21 cellular contexts compared by ENCODE assay signal in genomic region chr1:23878668-23879067, GRCh38. TPM values are rescaled to one million over a fixed set of nuclear protein-coding genes. Genes with fewer than 3 reads are reported as not detected.
DNase-seq lines count a peak whose midpoint lies in the region; ATAC-seq and TF ChIP-seq lines count a peak whose summit lies in the region.
"Had no signal": no experiment of that assay in that cellular context is flagged by ENCODE, and none has a peak within 500 bp of the region (broad histone marks: within the 10 kb centered on the region; RNA-seq: fewer than 3 reads in every experiment).

No MANE protein-coding gene starts in this region.

- H3K36me3 ChIP-seq in BLaER1 (no peaks in the 10 kb centered on the region), HEK293 (ENCODE audit: control insufficient read depth in 2 of 2, insufficient read depth in 1 of 2, low read length in 2 of 2) (no peaks in the 10 kb centered on the region), adipocyte (ENCODE audit: control insufficient read depth, insufficient read depth, low read length, severe bottlenecking) (no peaks in the 10 kb centered on the region)

- H3K9ac ChIP-seq in BLaER1: no peak overlapping the region
- no peak overlapping the region for H3K9ac ChIP-seq in adipocyte (ENCODE audit: low read length)
- H3K9ac ChIP-seq: BLaER1 treated with 17β-estradiol and CSF1 and Interleukin-3, amounts not matched to agents 10 nM and 100 nM; GM23248 had no signal

- peak overlapping the region; percentile 10; the same call in 1 of the 2 replicates for H3K4me3 ChIP-seq in BLaER1
- no peak overlapping the region for H3K4me3 ChIP-seq in HEK293 (ENCODE audit: low read depth, low read length)
- H3K4me3 ChIP-seq in adipocyte (ENCODE audit: low read length): peak overlapping the region; percentile 47
- H3K4me3 ChIP-seq: GM23248 had no signal

- POLR2A ChIA-PET in HEK293 (lab: Yijun Ruan, JAX): no interaction called here

- TF ChIP-seq CTCF in HEK293 (tag by site-specific recombination; IDR thresholded peaks at IDR 0.05) (no peak), type B pancreatic cell (conservative IDR thresholded peaks at IDR 0.05) (no peak)

- peaks cover 23 to 29% of the 10 kb centered on the region in 2 donors for H3K4me1 Mint-ChIP-seq in stimulated activated naive B cell treated with anti-CD40 and anti-IgM and Interleukin-4, amounts not matched to agents 10 μg/mL and 1 μg/mL and 100 μg/mL, for 72 hours
- H3K4me1 Mint-ChIP-seq in type B pancreatic cell (ENCODE audit: unreplicated experiment): no peaks in the 10 kb centered on the region
- H3K4me1 Mint-ChIP-seq: CD14-positive monocyte; CD8-positive, alpha-beta memory T cell had no signal

- CTCF ChIA-PET in HEK293 (lab: Yijun Ruan, JAX): interaction anchor here (1.2 kb wide), 1 partner anchor 339 kb away, joined by 3 read pairs; no protein-coding TSS in a partner anchor

- H4K20me1 ChIP-seq in BLaER1: no peaks in the 10 kb centered on the region
- H4K20me1 ChIP-seq: BLaER1 treated with 17β-estradiol and CSF1 and Interleukin-3, amounts not matched to agents 10 nM and 100 nM had no signal

- H3K36me3 Mint-ChIP-seq in stimulated activated naive B cell treated with anti-CD40 and anti-IgM and Interleukin-4, amounts not matched to agents 10 μg/mL and 1 μg/mL and 100 μg/mL, for 72 hours: peaks cover 65 to 78% of the 10 kb centered on the region in 2 donors
- H3K36me3 Mint-ChIP-seq in type B pancreatic cell: no peaks in the 10 kb centered on the region
- H3K36me3 Mint-ChIP-seq: CD14-positive monocyte had no signal

- H3K4me1 ChIP-seq in BLaER1 (no peaks in the 10 kb centered on the region), HEK293 (ENCODE audit: control insufficient read depth, insufficient read depth, low read length) (no peaks in the 10 kb centered on the region), adipocyte (ENCODE audit: control insufficient read depth, insufficient read depth, low read length) (no peaks in the 10 kb centered on the region)

- no peaks in the 10 kb centered on the region for H3K27me3 Mint-ChIP-seq in stimulated activated naive B cell treated with anti-CD40 and anti-IgM and Interleukin-4, amounts not matched to agents 10 μg/mL and 1 μg/mL and 100 μg/mL, for 72 hours
- H3K27me3 Mint-ChIP-seq in type B pancreatic cell: no peaks in the 10 kb centered on the region
- H3K27me3 Mint-ChIP-seq: CD4-positive, alpha-beta T cell had no signal

- peak overlapping the region; percentile 22 for H3K27ac Mint-ChIP-seq in stimulated activated naive B cell treated with anti-CD40 and anti-IgM and Interleukin-4, amounts not matched to agents 10 μg/mL and 1 μg/mL and 100 μg/mL, for 72 hours
- no peak overlapping the region for H3K27ac Mint-ChIP-seq in type B pancreatic cell
- H3K27ac Mint-ChIP-seq: CD14-positive monocyte; CD4-positive, alpha-beta T cell; CD8-positive, alpha-beta memory T cell had no signal

- ATAC-seq in stimulated activated naive B cell treated with anti-CD40 and anti-IgM and Interleukin-4, amounts not matched to agents 10 μg/mL and 1 μg/mL and 100 μg/mL, for 72 hours (replicated peaks): no peak
- no peak for ATAC-seq in GM18868 (IDR thresholded peaks at IDR 0.05; ENCODE audit: unreplicated experiment)

- H3K27ac ChIP-seq in BLaER1: no peak overlapping the region
- no peak overlapping the region for H3K27ac ChIP-seq in HEK293 (ENCODE audit: extremely low read depth, low read depth, low read length)
- H3K27ac ChIP-seq: BLaER1 treated with 17β-estradiol and CSF1 and Interleukin-3, amounts not matched to agents 10 nM and 100 nM; GM23248 had no signal

- H3K9me3 ChIP-seq in BLaER1: peaks cover 49% of the 10 kb centered on the region
- H3K9me3 ChIP-seq in HEK293 (ENCODE audit: control insufficient read depth, insufficient read depth, low read depth, low read length): no peaks in the 10 kb centered on the region
- H3K9me3 ChIP-seq in adipocyte (ENCODE audit: control insufficient read depth, low read length): peaks cover 25% of the 10 kb centered on the region

- peaks cover 14 to 17% of the 10 kb centered on the region in 2 donors for H3K9me3 Mint-ChIP-seq in stimulated activated naive B cell treated with anti-CD40 and anti-IgM and Interleukin-4, amounts not matched to agents 10 μg/mL and 1 μg/mL and 100 μg/mL, for 72 hours
- peaks cover 13% of the 10 kb centered on the region for H3K9me3 Mint-ChIP-seq in type B pancreatic cell

- no peak overlapping the region for H3K4me2 ChIP-seq in BLaER1
- H3K4me2 ChIP-seq: BLaER1 treated with 17β-estradiol and CSF1 and Interleukin-3, amounts not matched to agents 10 nM and 100 nM had no signal

- DNase-seq in adipocyte (ENCODE audit: low read depth) (no peak), type B pancreatic cell (ENCODE audit: extremely low spot score, unreplicated experiment) (no peak), medulla oblongata (ENCODE audit: extremely low spot score) (no peak)
- no peak for DNase-seq in stimulated activated naive B cell treated with anti-CD40 and anti-IgM and Interleukin-4, amounts not matched to agents 10 μg/mL and 1 μg/mL and 100 μg/mL, for 72 hours
- DNase-seq: CD4-positive, alpha-beta T cell; CD8-positive, alpha-beta memory T cell; DMS 273 treated with DMSO at 0.1 percent for 48 hours; DMS79; EL; GF-D8; GM23248; H7; HCEC 1CT had no signal

- H3K4me3 Mint-ChIP-seq in stimulated activated naive B cell treated with anti-CD40 and anti-IgM and Interleukin-4, amounts not matched to agents 10 μg/mL and 1 μg/mL and 100 μg/mL, for 72 hours: no peak overlapping the region
- no peak overlapping the region for H3K4me3 Mint-ChIP-seq in type B pancreatic cell
- H3K4me3 Mint-ChIP-seq: CD14-positive monocyte; CD4-positive, alpha-beta T cell; CD8-positive, alpha-beta memory T cell had no signal

- no peaks in the 10 kb centered on the region for H3K27me3 ChIP-seq in BLaER1
- H3K27me3 ChIP-seq in adipocyte (replicated peaks; ENCODE audit: control insufficient read depth, insufficient read depth, low read length): peaks cover 17% of the 10 kb centered on the region
- H3K27me3 ChIP-seq: BLaER1 treated with 17β-estradiol and CSF1 and Interleukin-3, amounts not matched to agents 10 nM and 100 nM had no signal

TF ChIP-seq in HEK293, 187 proteins besides CTCF, POLR2A, EP300 and RAD21:
- TF ChIP-seq SETDB1 (IDR thresholded peaks at IDR 0.05; ENCODE audit: insufficient read length, low read length): peak; percentile 87
- TF ChIP-seq ZNF48 (tag by site-specific recombination; IDR thresholded peaks at IDR 0.05): no peak
- TF ChIP-seq ZNF692 (tag by site-specific recombination; IDR thresholded peaks at IDR 0.05): no peak

RNA-seq across cellular contexts. Expression of gene FUCA1, which starts 10.6 kb away (rescaled TPM):
- 20.6 and 40.8 TPM in 2 replicates for total RNA-seq in type B pancreatic cell (ENCODE audit: low replicate concordance)

RNA-seq across cellular contexts. Expression of gene CNR2, which starts 34.5 kb away (rescaled TPM):
- total RNA-seq in type B pancreatic cell (ENCODE audit: low replicate concordance): not detected in 2 replicates
- total RNA-seq: A172, A673, GM23248, H1, H7 had no signal

RNA-seq across cellular contexts. Expression of gene HMGCL, which starts 53.4 kb away (rescaled TPM):
- 33.7 and 35.8 TPM in 2 replicates for total RNA-seq in type B pancreatic cell (ENCODE audit: low replicate concordance)
